In the genomic region with DNA sequence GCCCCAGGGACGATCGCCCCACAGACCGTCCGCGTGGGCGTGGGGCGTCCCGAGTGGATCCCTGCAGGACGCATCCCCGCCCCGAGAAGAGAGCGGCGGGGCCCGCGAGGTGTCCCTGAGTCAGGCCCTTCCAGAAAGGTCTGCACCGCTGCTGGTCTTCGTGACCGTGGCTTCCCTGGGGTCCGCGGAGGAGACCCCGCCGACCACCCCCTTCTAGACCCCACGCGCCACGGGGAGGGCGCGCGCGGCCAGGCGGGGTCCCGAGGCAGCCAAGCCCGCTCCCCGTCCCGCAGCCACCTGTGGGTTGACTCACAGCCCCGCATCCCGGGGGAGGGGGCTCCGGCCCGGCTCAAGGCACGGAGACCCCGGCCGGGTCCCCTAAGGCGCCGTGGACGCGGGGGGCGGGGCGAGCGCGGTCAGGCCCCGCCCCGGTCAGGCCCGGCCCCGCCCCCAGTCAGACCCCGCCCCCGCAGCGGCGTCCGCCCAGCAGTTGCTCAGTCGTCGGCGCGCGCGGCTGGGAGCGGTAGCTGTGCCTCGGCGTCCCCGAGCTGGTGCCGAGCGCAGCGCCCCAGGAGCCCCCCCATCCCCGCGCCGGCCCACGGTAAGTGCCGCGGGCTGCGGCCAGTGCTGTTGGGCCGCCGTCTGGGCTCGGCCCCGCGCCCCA, we compare ENCODE assay signal across 8 cellular contexts. TPM values are rescaled to one million over a fixed set of nuclear protein-coding genes. Genes with fewer than 3 reads are reported as not detected.
DNase-seq lines count a peak whose midpoint lies in the region; ATAC-seq and TF ChIP-seq lines count a peak whose summit lies in the region.

A gene with protein sequence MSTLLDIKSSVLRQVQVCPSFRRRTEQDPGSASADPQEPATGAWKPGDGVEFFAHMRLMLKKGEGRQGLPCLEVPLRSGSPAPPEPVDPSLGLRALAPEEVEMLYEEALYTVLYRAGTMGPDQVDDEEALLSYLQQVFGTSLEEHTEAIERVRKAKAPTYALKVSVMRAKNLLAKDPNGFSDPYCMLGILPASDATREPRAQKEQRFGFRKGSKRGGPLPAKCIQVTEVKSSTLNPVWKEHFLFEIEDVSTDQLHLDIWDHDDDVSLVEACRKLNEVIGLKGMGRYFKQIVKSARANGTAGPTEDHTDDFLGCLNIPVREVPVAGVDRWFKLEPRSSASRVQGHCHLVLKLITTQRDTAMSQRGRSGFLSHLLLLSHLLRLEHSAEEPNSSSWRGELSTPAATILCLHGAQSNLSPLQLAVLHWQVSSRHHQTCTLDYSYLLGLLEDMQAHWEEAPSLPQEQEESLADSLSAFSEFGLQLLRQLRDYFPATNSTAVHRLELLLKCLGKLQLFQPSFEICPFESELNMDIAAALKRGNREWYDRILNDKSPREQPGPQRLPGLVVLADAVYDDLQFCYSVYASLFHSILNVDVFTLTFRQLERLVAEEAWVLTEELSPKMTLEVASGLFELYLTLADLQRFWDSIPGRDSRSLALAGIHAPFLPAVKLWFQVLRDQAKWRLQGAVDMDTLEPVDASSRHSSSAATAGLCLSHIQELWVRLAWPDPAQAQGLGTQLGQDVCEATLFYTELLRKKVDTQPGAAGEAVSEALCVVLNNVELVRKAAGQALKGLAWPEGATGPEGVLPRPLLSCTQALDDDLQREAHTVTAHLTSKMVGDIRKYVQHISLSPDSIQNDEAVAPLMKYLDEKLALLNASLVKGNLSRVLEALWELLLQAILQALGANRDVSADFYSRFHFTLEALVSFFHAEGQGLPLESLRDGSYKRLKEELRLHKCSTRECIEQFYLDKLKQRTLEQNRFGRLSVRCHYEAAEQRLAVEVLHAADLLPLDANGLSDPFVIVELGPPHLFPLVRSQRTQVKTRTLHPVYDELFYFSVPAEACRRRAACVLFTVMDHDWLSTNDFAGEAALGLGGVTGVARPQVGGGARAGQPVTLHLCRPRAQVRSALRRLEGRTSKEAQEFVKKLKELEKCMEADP (plus strand): TSS at position 497 of the 664 bp plus-strand sequence. CDS start 4,905 bp downstream, outside the sequence.

- CTCF ChIA-PET in GM10248 (lab: Yijun Ruan, JAX): interaction anchor here (1.0 to 1.5 kb wide), 2 partner anchors 9 to 30 kb away, joined by 3 to 4 read pairs; no protein-coding TSS in a partner anchor

- H3K27ac ChIP-seq in body of pancreas: no peak within 1 kb of the TSS

- TF ChIP-seq POLR2A in body of pancreas (IDR thresholded peaks at IDR 0.05): no peak

- WGBS in body of pancreas, 2 donors: 1% methylated on average over 75 of the region's 83 CpGs; no CpG with 5 or more reads in 1 of the 2 donors

- POLR2A ChIA-PET in GM10248 (lab: Yijun Ruan, JAX): interaction anchor here (0.6 kb wide), 1 partner anchor 854 kb away, joined by 3 read pairs; no protein-coding TSS in a partner anchor

- peak; percentile 77 for DNase-seq in GM10248 (ENCODE audit: extremely low spot score)
- peak; percentile 28 for DNase-seq in SK-MEL-5 (ENCODE audit: low read depth, low spot score)
- peak; percentile 43 to 55 (median 48) for DNase-seq in body of pancreas
- DNase-seq in left colon: peak in 1 of 2 donors; percentile 69
- DNase-seq in stimulated activated naive CD4-positive, alpha-beta T cell (lab: John Stamatoyannopoulos, UW): peak in 5 of 6 experiments; percentile 13 to 37 (median 24)

- peak; percentile 54 for ATAC-seq in body of pancreas
- peak; percentile 78 for ATAC-seq in left colon
- ATAC-seq in HG02571 (IDR thresholded peaks at IDR 0.05; ENCODE audit: unreplicated experiment): no peak
- ATAC-seq in GM18498 (IDR thresholded peaks at IDR 0.05; ENCODE audit: unreplicated experiment): no peak
- no peak for ATAC-seq in HG03135 (IDR thresholded peaks at IDR 0.05; ENCODE audit: unreplicated experiment)

- no peaks in the 10 kb centered on the region for H3K36me3 ChIP-seq in body of pancreas (replicated peaks in 1 of 2; ENCODE audit: insufficient read depth in 1 of 2, low read depth in 2 of 2)

- intact Hi-C loops in body of pancreas (cut with DNase I) (no loop called here), left colon (cut with DNase I, micrococcal nuclease) (no loop called here)

- no peak for TF ChIP-seq CTCF in GM10248 (IDR thresholded peaks at IDR 0.05; ENCODE audit: control extremely low read depth, extremely low read depth, low read depth, missing control alignments)
- TF ChIP-seq CTCF in body of pancreas (IDR thresholded peaks at IDR 0.05): no peak

- H3K27me3 ChIP-seq in body of pancreas: peaks cover 8 to 28% of the 10 kb centered on the region in 2 donors

- no peaks in the 10 kb centered on the region for H3K9me3 ChIP-seq in body of pancreas

- H3K4me1 ChIP-seq in body of pancreas: peaks cover 41% of the 10 kb centered on the region

- in situ Hi-C loops in SK-MEL-5 (cut with HindIII; ENCODE audit: low pct_unique_long_range_greater_than_20kb, low sequenced_read_pairs): no loop called here

- H3K4me3 ChIP-seq in body of pancreas: no peak within 1 kb of the TSS

RNA-seq across cellular contexts. Expression of the gene that starts here (rescaled TPM):
- total RNA-seq in SK-MEL-5 (2014; rRNA removed; shearing (Covaris generic)): 1.2 and 3.0 TPM in 2 replicates
- 4.2 and 7.4 TPM in 2 replicates for polyA plus RNA-seq in SK-MEL-5 (2015; cell fraction: cytosol; rRNA removed)
- polyA plus RNA-seq in SK-MEL-5 (2015; cell fraction: nucleus; rRNA removed): 36.4 and 40.9 TPM in 2 replicates
- total RNA-seq in body of pancreas: 10 to 100 TPM in 1 of 2 donors, 1 to 10 TPM in 1; 7.0 to 20.8 TPM
- total RNA-seq in left colon: 10 to 100 TPM in 1 of 2 donors, 1 to 10 TPM in 1; 7.5 to 12.3 TPM

Comparison
In these comparisons a context has a peak if more than half of its experiments do, and no peak if none do; other contexts are left out.
1. ATAC-seq: peak in body of pancreas (single experiment) and left colon (single experiment); none in HG02571 (single experiment), GM18498 (single experiment) and HG03135 (single experiment).